In the genomic region with DNA sequence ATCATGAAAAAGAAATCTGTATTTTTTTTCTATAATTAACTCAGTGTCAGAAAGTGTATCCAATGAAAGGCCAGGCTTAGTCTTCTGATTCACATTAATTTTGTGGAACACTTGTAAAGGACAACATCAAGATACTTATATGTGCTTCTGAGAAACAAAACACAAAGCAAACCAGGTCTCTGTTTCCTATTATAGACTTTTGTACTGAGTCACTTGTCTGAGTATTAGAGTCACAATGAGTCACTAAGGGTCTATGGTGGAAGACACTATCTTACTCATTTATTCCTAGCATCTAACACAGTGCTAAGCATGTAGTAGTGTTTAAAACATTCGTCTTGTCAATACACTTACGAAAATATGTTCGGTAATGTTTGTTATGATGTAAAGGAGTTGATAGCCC, we compare ENCODE assay signal across 9 cellular contexts.
DNase-seq lines count a peak whose midpoint lies in the region; ATAC-seq and TF ChIP-seq lines count a peak whose summit lies in the region.
"Had no signal": no experiment of that assay in that cellular context is flagged by ENCODE, and none has a peak within 500 bp of the region (broad histone marks: within the 10 kb centered on the region; RNA-seq: fewer than 3 reads in every experiment).

No MANE protein-coding gene starts in this region.

- POLR2A ChIA-PET in GM10248 (lab: Yijun Ruan, JAX) = no interaction called here

- TF ChIP-seq CTCF in GM10248 (IDR thresholded peaks at IDR 0.05; ENCODE audit: control extremely low read depth, extremely low read depth, low read depth, missing control alignments) (no peak), fibroblast of villous mesenchyme (IDR thresholded peaks at IDR 0.05; ENCODE audit: insufficient read depth, low read depth, low read length) (no peak)

- no peak overlapping the region for H3K4me3 ChIP-seq in fibroblast of villous mesenchyme (ENCODE audit: low read depth, low read length)
- H3K4me3 ChIP-seq: body of pancreas had no signal

- H3K4me1 Mint-ChIP-seq in activated T-helper 2 cell treated with anti-CD3 and anti-CD28 coated beads, Interferon-gamma antibody, Interleukin-2, Interleukin-4, amounts not matched to agents 10 μg/mL and 5 μg/mL and 100 μg/mL, durations not matched to agents 14 hours and 24 hours and 36 hours (ENCODE audit: low read depth) = no peaks in the 10 kb centered on the region

- H3K27me3 Mint-ChIP-seq in activated T-helper 2 cell treated with anti-CD3 and anti-CD28 coated beads, Interferon-gamma antibody, Interleukin-2, Interleukin-4, amounts not matched to agents 10 μg/mL and 5 μg/mL and 100 μg/mL, durations not matched to agents 14 hours and 24 hours and 36 hours (ENCODE audit: low read depth) = peaks cover 2% of the 10 kb centered on the region

- CTCF ChIA-PET in GM10248 (lab: Yijun Ruan, JAX) = no interaction called here

- H3K9me3 Mint-ChIP-seq in activated T-helper 2 cell treated with anti-CD3 and anti-CD28 coated beads, Interferon-gamma antibody, Interleukin-2, Interleukin-4, amounts not matched to agents 10 μg/mL and 5 μg/mL and 100 μg/mL, durations not matched to agents 14 hours and 24 hours and 36 hours = no peaks in the 10 kb centered on the region

- no peak overlapping the region for H3K4me3 Mint-ChIP-seq in activated T-helper 2 cell treated with anti-CD3 and anti-CD28 coated beads, Interferon-gamma antibody, Interleukin-2, Interleukin-4, amounts not matched to agents 10 μg/mL and 5 μg/mL and 100 μg/mL, durations not matched to agents 14 hours and 24 hours and 36 hours (ENCODE audit: low read depth)

- no peaks in the 10 kb centered on the region for H3K36me3 Mint-ChIP-seq in activated T-helper 2 cell treated with anti-CD3 and anti-CD28 coated beads, Interferon-gamma antibody, Interleukin-2, Interleukin-4, amounts not matched to agents 10 μg/mL and 5 μg/mL and 100 μg/mL, durations not matched to agents 14 hours and 24 hours and 36 hours (ENCODE audit: low read depth)

- H3K27ac Mint-ChIP-seq in activated T-helper 2 cell treated with anti-CD3 and anti-CD28 coated beads, Interferon-gamma antibody, Interleukin-2, Interleukin-4, amounts not matched to agents 10 μg/mL and 5 μg/mL and 100 μg/mL, durations not matched to agents 14 hours and 24 hours and 36 hours = no peak overlapping the region

- intact Hi-C loops in activated T-helper 2 cell treated with anti-CD3 and anti-CD28 coated beads, Interferon-gamma antibody, Interleukin-2, Interleukin-4, amounts not matched to agents 10 μg/mL and 5 μg/mL and 100 μg/mL, durations not matched to agents 14 hours and 24 hours and 36 hours (cut with micrococcal nuclease) = no loop called here

- ATAC-seq in GM21381 (IDR thresholded peaks at IDR 0.05; ENCODE audit: unreplicated experiment) = peak; percentile 93
- peak; percentile 99 for ATAC-seq in HG03378 (IDR thresholded peaks at IDR 0.05; ENCODE audit: unreplicated experiment)
- ATAC-seq: body of pancreas had no signal

- DNase-seq in GM10248 (ENCODE audit: extremely low spot score) (peak; percentile 22), fibroblast of villous mesenchyme (ENCODE audit: low read depth) (peak; percentile 3), NCI-H1048 (lab: John Stamatoyannopoulos, UW) (no peak), SHP77 treated with DMSO at 0.1 percent for 48 hours (lab: John Stamatoyannopoulos, UW) (no peak)
- DNase-seq in activated effector memory CD4-positive, alpha-beta T cell treated with anti-CD3 and anti-CD28 coated beads, Interleukin-2, amount 50 U/mL, for 16 hours = no peak
- DNase-seq in activated T-helper 2 cell treated with anti-CD3 and anti-CD28 coated beads, Interferon-gamma antibody, Interleukin-2, Interleukin-4, amounts not matched to agents 10 μg/mL and 5 μg/mL and 100 μg/mL, durations not matched to agents 14 hours and 24 hours and 36 hours (ENCODE audit: low spot score) = no peak
- DNase-seq: body of pancreas had no signal

Comparison
In these comparisons a context has a peak if more than half of its experiments do, and no peak if none do; other contexts are left out.
1. DNase-seq: peak in GM10248 (single experiment) and fibroblast of villous mesenchyme (single experiment); none in NCI-H1048 (single experiment), SHP77 treated with DMSO at 0.1 percent for 48 hours (single experiment), activated effector memory CD4-positive, alpha-beta T cell treated with anti-CD3 and anti-CD28 coated beads, Interleukin-2, amount 50 U/mL, for 16 hours (single experiment) and activated T-helper 2 cell treated with anti-CD3 and anti-CD28 coated beads, Interferon-gamma antibody, Interleukin-2, Interleukin-4, amounts not matched to agents 10 μg/mL and 5 μg/mL and 100 μg/mL, durations not matched to agents 14 hours and 24 hours and 36 hours (single experiment).